ENCODE assay signal across 13 cellular contexts in genomic region chr3:196268270-196269163, GRCh38. TPM values are rescaled to one million over a fixed set of nuclear protein-coding genes. Genes with fewer than 3 reads are reported as not detected.
DNase-seq lines count a peak whose midpoint lies in the region; ATAC-seq and TF ChIP-seq lines count a peak whose summit lies in the region.
"Had no signal": no experiment of that assay in that cellular context is flagged by ENCODE, and none has a peak within 500 bp of the region (broad histone marks: within the 10 kb centered on the region; RNA-seq: fewer than 3 reads in every experiment).

No MANE protein-coding gene starts in this region.

- no peaks in the 10 kb centered on the region for H3K27me3 ChIP-seq in GM23338 (ENCODE audit: insufficient read depth)

- DNase-seq in GM23338 (ENCODE audit: low spot score): peak; percentile 48
- DNase-seq in fibroblast of the aortic adventitia (ENCODE audit: low read depth): peak; percentile 75
- DNase-seq in posterior vena cava (ENCODE audit: low spot score): no peak
- no peak for DNase-seq in NCI-H526 treated with DMSO at 0.1 percent for 48 hours (lab: John Stamatoyannopoulos, UW)
- DNase-seq in mucosa of gallbladder (ENCODE audit: low spot score): no peak
- DNase-seq: DMS79; effector memory CD8-positive, alpha-beta T cell; stimulated activated naive CD4-positive, alpha-beta T cell had no signal

- intact Hi-C loops in posterior vena cava (cut with DNase I): loop anchor here in 1 of 2 donors (5.0 kb wide), 1 partner anchor 836 kb away; no protein-coding TSS in a partner anchor

- no peaks in the 10 kb centered on the region for H3K4me1 ChIP-seq in GM23338 (ENCODE audit: insufficient read depth)

- H3K36me3 Mint-ChIP-seq in GM23338 (ENCODE audit: low read depth): peaks cover 58% of the 10 kb centered on the region

- H3K4me3 ChIP-seq in GM23338 (no peak overlapping the region), fibroblast of the aortic adventitia (ENCODE audit: low read depth, low read length) (no peak overlapping the region)

- peaks cover 10% of the 10 kb centered on the region for H3K9me3 Mint-ChIP-seq in GM23338
- H3K9me3 Mint-ChIP-seq: effector memory CD8-positive, alpha-beta T cell had no signal

- H3K27ac ChIP-seq in 22Rv1: peak overlapping the region; percentile 57
- peak overlapping the region; percentile 70; the same call in 1 of the 2 replicates for H3K27ac ChIP-seq in GM23338 (ENCODE audit: low read depth)
- H3K27ac ChIP-seq: VCaP had no signal

- peaks cover 3% of the 10 kb centered on the region for H3K36me3 ChIP-seq in GM23338 (ENCODE audit: insufficient read depth)

- H3K27ac Mint-ChIP-seq in GM23338: peak overlapping the region; percentile 97

- TF ChIP-seq CTCF in 22Rv1 (IDR thresholded peaks at IDR 0.05): no peak
- no peak for TF ChIP-seq CTCF in GM23338 (conservative IDR thresholded peaks at IDR 0.05; ENCODE audit: low read depth in 2 of 2)
- no peak for TF ChIP-seq CTCF in fibroblast of the aortic adventitia (IDR thresholded peaks at IDR 0.05; ENCODE audit: insufficient read depth, low read length)

- H3K9me2 ChIP-seq in GM23338 (ENCODE audit: insufficient read depth): no peaks in the 10 kb centered on the region

- peaks cover 8% of the 10 kb centered on the region for H3K79me2 ChIP-seq in GM23338 (replicated peaks; ENCODE audit: insufficient read depth)

- H3K4me1 Mint-ChIP-seq in GM23338: peaks cover 6% of the 10 kb centered on the region; the same call in 2 of the 3 replicates

- H2AFZ ChIP-seq in GM23338: no peak overlapping the region

- no peaks in the 10 kb centered on the region for H3K27me3 Mint-ChIP-seq in GM23338 (ENCODE audit: insufficient read depth, low read depth, poor library complexity)
- H3K27me3 Mint-ChIP-seq: effector memory CD8-positive, alpha-beta T cell had no signal

- H3F3A ChIP-seq in GM23338 (replicated peaks; ENCODE audit: low read depth): no peaks in the 10 kb centered on the region

- H3K4me2 ChIP-seq in GM23338: no peak overlapping the region

- no peaks in the 10 kb centered on the region for H4K20me1 ChIP-seq in GM23338 (replicated peaks; ENCODE audit: insufficient read depth)

- ATAC-seq in GM23338 (peak; percentile 86), SK-N-SH treated with all-trans-retinoic acid at 6 μM for 48 hours (peak; percentile 40; the same call in 2 of the 3 replicates), HG03354 (IDR thresholded peaks at IDR 0.05; ENCODE audit: poor library complexity, severe bottlenecking, unreplicated experiment) (no peak)
- ATAC-seq: effector memory CD8-positive, alpha-beta T cell had no signal

- no peak overlapping the region for H3K4me3 Mint-ChIP-seq in GM23338
- H3K4me3 Mint-ChIP-seq: effector memory CD8-positive, alpha-beta T cell had no signal

TF ChIP-seq in GM23338, 12 proteins besides CTCF, POLR2A, EP300 and RAD21 (continues in another document):
- no peak for TF ChIP-seq ZNF331 (CRISPR knock-in tag; IDR thresholded peaks at IDR 0.05; ENCODE audit: low read depth)

TF ChIP-seq in SK-N-SH treated with all-trans-retinoic acid at 6 μM for 48 hours, 23 proteins besides CTCF, POLR2A, EP300 and RAD21 (continues in another document):
- TF ChIP-seq SNAI2 (CRISPR knock-in tag; IDR thresholded peaks at IDR 0.05): no peak
- TF ChIP-seq ZFP30 (CRISPR knock-in tag; IDR thresholded peaks at IDR 0.05): no peak
- no peak for TF ChIP-seq PATZ1 (CRISPR knock-in tag; IDR thresholded peaks at IDR 0.05; ENCODE audit: borderline replicate concordance)
- TF ChIP-seq ZNF565 (CRISPR knock-in tag; conservative IDR thresholded peaks at IDR 0.05; ENCODE audit: low read depth): no peak
- no peak for TF ChIP-seq ZC3H10 (CRISPR knock-in tag; IDR thresholded peaks at IDR 0.05)
- no peak for TF ChIP-seq GLIS3 (CRISPR knock-in tag; IDR thresholded peaks at IDR 0.05)
- TF ChIP-seq ISL1 (CRISPR knock-in tag; IDR thresholded peaks at IDR 0.05): no peak
- no peak for TF ChIP-seq TCF4 (CRISPR knock-in tag; IDR thresholded peaks at IDR 0.05; ENCODE audit: borderline replicate concordance)
- no peak for TF ChIP-seq RARB (CRISPR knock-in tag; IDR thresholded peaks at IDR 0.05)
- TF ChIP-seq, protein P1, sequence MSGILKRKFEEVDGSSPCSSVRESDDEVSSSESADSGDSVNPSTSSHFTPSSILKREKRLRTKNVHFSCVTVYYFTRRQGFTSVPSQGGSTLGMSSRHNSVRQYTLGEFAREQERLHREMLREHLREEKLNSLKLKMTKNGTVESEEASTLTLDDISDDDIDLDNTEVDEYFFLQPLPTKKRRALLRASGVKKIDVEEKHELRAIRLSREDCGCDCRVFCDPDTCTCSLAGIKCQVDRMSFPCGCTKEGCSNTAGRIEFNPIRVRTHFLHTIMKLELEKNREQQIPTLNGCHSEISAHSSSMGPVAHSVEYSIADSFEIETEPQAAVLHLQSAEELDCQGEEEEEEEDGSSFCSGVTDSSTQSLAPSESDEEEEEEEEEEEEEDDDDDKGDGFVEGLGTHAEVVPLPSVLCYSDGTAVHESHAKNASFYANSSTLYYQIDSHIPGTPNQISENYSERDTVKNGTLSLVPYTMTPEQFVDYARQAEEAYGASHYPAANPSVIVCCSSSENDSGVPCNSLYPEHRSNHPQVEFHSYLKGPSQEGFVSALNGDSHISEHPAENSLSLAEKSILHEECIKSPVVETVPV (CRISPR knock-in tag; IDR thresholded peaks at IDR 0.05): no peak
- no peak for TF ChIP-seq ESRRG (CRISPR knock-in tag; IDR thresholded peaks at IDR 0.05)
- TF ChIP-seq, protein P2, sequence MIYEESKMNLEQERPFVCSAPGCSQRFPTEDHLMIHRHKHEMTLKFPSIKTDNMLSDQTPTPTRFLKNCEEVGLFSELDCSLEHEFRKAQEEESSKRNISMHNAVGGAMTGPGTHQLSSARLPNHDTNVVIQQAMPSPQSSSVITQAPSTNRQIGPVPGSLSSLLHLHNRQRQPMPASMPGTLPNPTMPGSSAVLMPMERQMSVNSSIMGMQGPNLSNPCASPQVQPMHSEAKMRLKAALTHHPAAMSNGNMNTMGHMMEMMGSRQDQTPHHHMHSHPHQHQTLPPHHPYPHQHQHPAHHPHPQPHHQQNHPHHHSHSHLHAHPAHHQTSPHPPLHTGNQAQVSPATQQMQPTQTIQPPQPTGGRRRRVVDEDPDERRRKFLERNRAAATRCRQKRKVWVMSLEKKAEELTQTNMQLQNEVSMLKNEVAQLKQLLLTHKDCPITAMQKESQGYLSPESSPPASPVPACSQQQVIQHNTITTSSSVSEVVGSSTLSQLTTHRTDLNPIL (CRISPR knock-in tag; IDR thresholded peaks at IDR 0.05; ENCODE audit: low read depth): no peak
- no peak for TF ChIP-seq ZNF70 (CRISPR knock-in tag; IDR thresholded peaks at IDR 0.05)
- no peak for TF ChIP-seq POU6F1 (CRISPR knock-in tag; IDR thresholded peaks at IDR 0.05; ENCODE audit: borderline replicate concordance, low read depth)

RNA-seq across cellular contexts. Expression of gene PCYT1A, which starts 19.0 kb away (rescaled TPM):
- total RNA-seq in GM23338 (2014; rRNA removed; shearing (Covaris generic)): 27.0 and 35.8 TPM in 2 replicates
- 11.3 and 11.6 TPM in 2 replicates for polyA plus RNA-seq in GM23338 (2016; fragmentation: Nextera tagmentation; extraction: Ambion mirVana)
- 76.7 and 80.8 TPM in 2 replicates for total RNA-seq in fibroblast of the aortic adventitia (ENCODE audit: low replicate concordance)
- total RNA-seq in posterior vena cava: 10 to 100 TPM; 62.9 to 64.9 TPM
- total RNA-seq in mucosa of gallbladder: 54.9 TPM

RNA-seq across cellular contexts. Expression of gene DYNLT2B, which starts 49.5 kb away (rescaled TPM):
- total RNA-seq in GM23338 (2014; rRNA removed; shearing (Covaris generic)): 7.7 and 11.3 TPM in 2 replicates
- 36.7 and 42.7 TPM in 2 replicates for polyA plus RNA-seq in GM23338 (2016; fragmentation: Nextera tagmentation; extraction: Ambion mirVana)
- total RNA-seq in fibroblast of the aortic adventitia (ENCODE audit: low replicate concordance) (16.0 and 22.1 TPM in 2 replicates), posterior vena cava (1 to 10 TPM; 2.8 to 3.8 TPM), mucosa of gallbladder (9.8 TPM)

RNA-seq across cellular contexts. Expression of gene SLC51A, which starts 52.2 kb away (rescaled TPM):
- total RNA-seq in GM23338 (2014; rRNA removed; shearing (Covaris generic)): 4.0 and 4.5 TPM in 2 replicates
- polyA plus RNA-seq in GM23338 (2016; fragmentation: Nextera tagmentation; extraction: Ambion mirVana): 6.7 and 7.1 TPM in 2 replicates
- not detected in 2 replicates for total RNA-seq in fibroblast of the aortic adventitia (ENCODE audit: low replicate concordance)
- not detected for total RNA-seq in posterior vena cava
- total RNA-seq in mucosa of gallbladder: 0.63 TPM

RNA-seq across cellular contexts. Expression of gene ZDHHC19, which starts 57.3 kb away (rescaled TPM):
- total RNA-seq in GM23338 (2014; rRNA removed; shearing (Covaris generic)): 1.3 TPM in 1 of 2 replicates, not detected in the other
- polyA plus RNA-seq in GM23338 (2016; fragmentation: Nextera tagmentation; extraction: Ambion mirVana): 15.4 and 15.7 TPM in 2 replicates
- total RNA-seq in fibroblast of the aortic adventitia (ENCODE audit: low replicate concordance) (not detected in 2 replicates), posterior vena cava (1 to 10 TPM in 1 of 2 donors, under 1 TPM in 1; 0.52 to 2.1 TPM), mucosa of gallbladder (1.2 TPM)
- total RNA-seq: omental fat pad had no signal

Comparison
In these comparisons a context has a peak if more than half of its experiments do, and no peak if none do; other contexts are left out.
1. DNase-seq: peak in GM23338 (single experiment) and fibroblast of the aortic adventitia (single experiment); none in posterior vena cava (single experiment), NCI-H526 treated with DMSO at 0.1 percent for 48 hours (single experiment) and mucosa of gallbladder (single experiment).